28 cellular contexts compared by ENCODE assay signal in genomic region chr1:24424990-24425389, GRCh38. TPM values are rescaled to one million over a fixed set of nuclear protein-coding genes. Genes with fewer than 3 reads are reported as not detected.
"Had no signal": no experiment of that assay in that cellular context is flagged by ENCODE, and none has a peak within 500 bp of the region (broad histone marks: within the 10 kb centered on the region; RNA-seq: fewer than 3 reads in every experiment).

No MANE protein-coding gene starts in this region.

- H3K27me3 Mint-ChIP-seq: activated CD4-positive, alpha-beta memory T cell treated with anti-CD3 and anti-CD28 coated beads for 36 hours; activated CD4-positive, alpha-beta T cell treated with anti-CD3 and anti-CD28 coated beads, Interleukin-2, amount 10 ng/mL, durations not matched to agents 7 days and 5 days; activated naive CD4-positive, alpha-beta T cell treated with anti-CD3 and anti-CD28 coated beads, Interleukin-2, amount 10 ng/mL, durations not matched to agents 7 days and 5 days; central memory CD8-positive, alpha-beta T cell had no signal

- H3K9me3 Mint-ChIP-seq: activated CD4-positive, alpha-beta memory T cell treated with anti-CD3 and anti-CD28 coated beads for 36 hours; activated CD4-positive, alpha-beta T cell treated with anti-CD3 and anti-CD28 coated beads, Interleukin-2, amount 10 ng/mL, durations not matched to agents 7 days and 5 days; activated naive CD4-positive, alpha-beta T cell treated with anti-CD3 and anti-CD28 coated beads, Interleukin-2, amount 10 ng/mL, durations not matched to agents 7 days and 5 days; central memory CD8-positive, alpha-beta T cell had no signal

- H3K36me3 ChIP-seq: ascending aorta, SJCRH30 had no signal

- H3K27ac Mint-ChIP-seq: activated naive CD4-positive, alpha-beta T cell treated with anti-CD3 and anti-CD28 coated beads, Interleukin-2, amount 10 ng/mL, durations not matched to agents 7 days and 5 days had no signal

- H3K9me3 ChIP-seq: ascending aorta, body of pancreas, SJCRH30, SK-N-SH had no signal

- H3K4me3 Mint-ChIP-seq: activated CD4-positive, alpha-beta memory T cell treated with anti-CD3 and anti-CD28 coated beads for 36 hours; activated CD4-positive, alpha-beta T cell treated with anti-CD3 and anti-CD28 coated beads, Interleukin-2, amount 10 ng/mL, durations not matched to agents 7 days and 5 days; activated naive CD4-positive, alpha-beta T cell treated with anti-CD3 and anti-CD28 coated beads, Interleukin-2, amount 10 ng/mL, durations not matched to agents 7 days and 5 days; central memory CD8-positive, alpha-beta T cell had no signal

- H3K4me3 ChIP-seq: ascending aorta, body of pancreas, SJCRH30 had no signal

- H3K4me1 ChIP-seq: ascending aorta, SJCRH30 had no signal

- DNase-seq: activated CD4-positive, alpha-beta T cell treated with anti-CD3 and anti-CD28 coated beads, Interleukin-2, amount 10 ng/mL, durations not matched to agents 7 days and 5 days; activated CD4-positive, CD25-positive, alpha-beta regulatory T cell; activated CD8-positive, alpha-beta memory T cell treated with anti-CD3 and anti-CD28 coated beads for 24 hours; activated effector memory CD4-positive, alpha-beta T cell treated with anti-CD3 and anti-CD28 coated beads, Interleukin-2, amount 50 U/mL, for 16 hours; activated naive CD4-positive, alpha-beta T cell treated with anti-CD3 and anti-CD28 coated beads, Interleukin-2, amount 10 ng/mL, durations not matched to agents 7 days and 5 days; amniotic stem cell; IMR-90; KG1; NCI-H1048; NCI-H146; NCI-H1930; NCI-H2171; NCI-H345; NCI-H510A treated with DMSO at 0.1 percent for 48 hours; NCI-H69; NK-92 treated with Interleukin-12 subunit alpha and Interleukin-12 subunit beta, amount 100 ng/mL, for 24 hours; OCI-M1; RPMI8226; SJCRH30; SK-N-SH; T-helper 1 cell had no signal

- H3K27ac ChIP-seq: ascending aorta, body of pancreas, SJCRH30, VCaP had no signal

- ATAC-seq: body of pancreas, Panc1, Right ventricle myocardium inferior had no signal

RNA-seq across cellular contexts. Expression of gene NIPAL3, which starts 9.4 kb away (rescaled TPM):
- total RNA-seq: SJCRH30 had no signal

RNA-seq across cellular contexts. Expression of gene STPG1, which starts 11.4 kb away (rescaled TPM):
- total RNA-seq: SJCRH30 had no signal
